In the genomic region with DNA sequence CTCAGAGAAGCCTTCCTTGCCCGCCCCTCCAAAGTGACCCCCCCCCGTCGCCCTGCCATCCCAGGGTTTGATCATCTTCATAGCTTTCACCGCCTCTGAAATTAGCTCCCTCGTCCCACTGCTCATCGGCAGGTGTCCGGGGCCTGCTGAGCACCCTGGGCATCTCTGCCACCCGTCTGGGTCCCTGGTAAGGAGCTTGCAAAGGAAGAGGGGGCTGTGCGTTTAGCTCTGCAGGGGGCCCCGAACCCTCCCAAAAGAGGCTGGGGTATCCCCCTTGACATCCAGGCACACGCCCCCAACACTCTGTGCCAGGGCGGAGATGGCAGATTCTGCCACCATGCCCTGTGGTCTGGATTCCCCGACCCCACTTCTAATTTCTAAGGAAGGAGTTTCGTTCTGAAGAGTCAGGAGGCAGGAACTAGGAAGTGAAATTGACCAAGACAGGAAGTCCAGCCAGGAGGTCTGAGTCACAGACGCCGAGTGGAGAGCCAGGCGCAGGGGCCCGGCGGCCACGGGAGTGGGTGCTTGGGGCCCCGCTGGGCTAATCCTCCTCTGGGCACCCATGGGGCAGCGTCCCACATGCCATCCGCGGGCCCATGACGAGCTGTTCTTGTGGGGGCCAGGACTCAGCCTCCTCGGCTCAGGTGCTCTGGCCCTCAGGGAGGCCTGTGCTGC, we compare ENCODE assay signal across 8 cellular contexts.
DNase-seq lines count a peak whose midpoint lies in the region; ATAC-seq and TF ChIP-seq lines count a peak whose summit lies in the region.

No MANE protein-coding gene starts in this region.

- H3K4me2 ChIP-seq in mesenchymal stem cell (ENCODE audit: low read length, poor library complexity, severe bottlenecking) = peak overlapping the region; percentile 9

- peak overlapping the region; percentile 46 for H2BK5ac ChIP-seq in mesenchymal stem cell (ENCODE audit: low read depth, low read length, poor library complexity, severe bottlenecking)

- peak overlapping the region; percentile 64 for H3K4me3 Mint-ChIP-seq in activated naive CD4-positive, alpha-beta T cell treated with anti-CD3 and anti-CD28 coated beads, Interleukin-2, amount 50 U/mL, for 24 hours
- peak overlapping the region in 1 of 5 experiments; percentile 69 for H3K4me3 Mint-ChIP-seq in brain

- H3K79me1 ChIP-seq in mesenchymal stem cell (replicated peaks; ENCODE audit: low read length, poor library complexity, severe bottlenecking) = peaks cover 2% of the 10 kb centered on the region

- peak overlapping the region; percentile 81 for H2BK120ac ChIP-seq in mesenchymal stem cell (ENCODE audit: low read depth, low read length)

- H3K18ac ChIP-seq in mesenchymal stem cell (ENCODE audit: low read depth in 1 of 2, low read length in 2 of 2) = peak overlapping the region; percentile 82 to 88

- H2AK5ac ChIP-seq in mesenchymal stem cell (ENCODE audit: low read length, severe bottlenecking) = peak overlapping the region; percentile 15

- no peaks in the 10 kb centered on the region for H3K36me3 Mint-ChIP-seq in activated naive CD4-positive, alpha-beta T cell treated with anti-CD3 and anti-CD28 coated beads, Interleukin-2, amount 50 U/mL, for 24 hours
- peaks cover 4% of the 10 kb centered on the region for H3K36me3 Mint-ChIP-seq in brain

- H3K27me3 ChIP-seq in MG63 (no peaks in the 10 kb centered on the region), mesenchymal stem cell (ENCODE audit: control insufficient read depth in 1 of 2, insufficient read depth in 1 of 2, low read length in 2 of 2) (no peaks in the 10 kb centered on the region)

- H3K14ac ChIP-seq in mesenchymal stem cell (ENCODE audit: low read length in 2 of 2) = no peak overlapping the region

- DNase-seq in activated naive CD4-positive, alpha-beta T cell (lab: John Stamatoyannopoulos, UW) = no peak
- DNase-seq in MG63 (peak; percentile 86), mesenchymal stem cell (peak; percentile 94), NCI-H2107 (lab: John Stamatoyannopoulos, UW) (no peak), COR-L47 (lab: John Stamatoyannopoulos, UW) (no peak)

- H3K4ac ChIP-seq in mesenchymal stem cell (ENCODE audit: low read depth in 1 of 2, low read length in 2 of 2) = peak overlapping the region; percentile 73 to 93

- no peak for ATAC-seq in GM21515 (IDR thresholded peaks at IDR 0.05; ENCODE audit: unreplicated experiment)

- H3K36me3 ChIP-seq in MG63 (peaks cover 35% of the 10 kb centered on the region), mesenchymal stem cell (ENCODE audit: control insufficient read depth in 1 of 2, insufficient read depth in 2 of 2, low read depth in 1 of 2, low read length in 2 of 2) (peaks cover 20 to 69% of the 10 kb centered on the region in 2 experiments)

- no peaks in the 10 kb centered on the region for H3K9me3 ChIP-seq in MG63
- no peaks in the 10 kb centered on the region for H3K9me3 ChIP-seq in mesenchymal stem cell (ENCODE audit: control insufficient read depth, low read length)

- H3K4me1 Mint-ChIP-seq in activated naive CD4-positive, alpha-beta T cell treated with anti-CD3 and anti-CD28 coated beads, Interleukin-2, amount 50 U/mL, for 24 hours = peaks cover 28% of the 10 kb centered on the region
- peaks cover 85% of the 10 kb centered on the region for H3K4me1 Mint-ChIP-seq in brain

- H3K4me3 ChIP-seq in MG63 (no peak overlapping the region), mesenchymal stem cell (ENCODE audit: insufficient read depth in 1 of 2, low read depth in 1 of 2, low read length in 2 of 2) (peak overlapping the region in 1 of 2 experiments; percentile 49)

- H2AFZ ChIP-seq in mesenchymal stem cell (ENCODE audit: low read depth, low read length) = no peak overlapping the region

- TF ChIP-seq CTCF in brain (conservative IDR thresholded peaks at IDR 0.05) = no peak

- peak overlapping the region; percentile 86 for H4K91ac ChIP-seq in mesenchymal stem cell (ENCODE audit: low read length)

- WGBS in mesenchymal stem cell = 46% methylated on average over 23 of the region's 26 CpGs

- no peaks in the 10 kb centered on the region for H3K27me3 Mint-ChIP-seq in activated naive CD4-positive, alpha-beta T cell treated with anti-CD3 and anti-CD28 coated beads, Interleukin-2, amount 50 U/mL, for 24 hours
- no peaks in the 10 kb centered on the region for H3K27me3 Mint-ChIP-seq in brain

- H3K27ac Mint-ChIP-seq in activated naive CD4-positive, alpha-beta T cell treated with anti-CD3 and anti-CD28 coated beads, Interleukin-2, amount 50 U/mL, for 24 hours = peak overlapping the region; percentile 55
- peak overlapping the region in 3 of 5 experiments; percentile 27 to 82 (median 55) for H3K27ac Mint-ChIP-seq in brain

- peak overlapping the region; percentile 58 for H3K9ac ChIP-seq in mesenchymal stem cell (ENCODE audit: low read length)

- H3K9me3 Mint-ChIP-seq in activated naive CD4-positive, alpha-beta T cell treated with anti-CD3 and anti-CD28 coated beads, Interleukin-2, amount 50 U/mL, for 24 hours = no peaks in the 10 kb centered on the region
- no peaks in the 10 kb centered on the region for H3K9me3 Mint-ChIP-seq in brain

- H2BK12ac ChIP-seq in mesenchymal stem cell (ENCODE audit: low read length in 2 of 2) = peak overlapping the region in 1 of 2 experiments; percentile 91

- H2BK15ac ChIP-seq in mesenchymal stem cell (ENCODE audit: low read depth, poor library complexity, severe bottlenecking) = peak overlapping the region; percentile 96

- H3K27ac ChIP-seq in mesenchymal stem cell (ENCODE audit: low read length, poor library complexity, severe bottlenecking) = peak overlapping the region; percentile 86

- peak overlapping the region in 1 of 2 experiments; percentile 84 for H3K23ac ChIP-seq in mesenchymal stem cell (ENCODE audit: low read length in 2 of 2)

- peaks cover 74% of the 10 kb centered on the region for H3K4me1 ChIP-seq in mesenchymal stem cell (ENCODE audit: control insufficient read depth, insufficient read depth, low read depth, low read length)

- peak overlapping the region; percentile 92 for H4K8ac ChIP-seq in mesenchymal stem cell (ENCODE audit: low read length)

Comparison
In these comparisons a context has a peak if more than half of its experiments do, and no peak if none do; other contexts are left out.
1. DNase-seq: peak in MG63 (single experiment) and mesenchymal stem cell (single experiment); none in activated naive CD4-positive, alpha-beta T cell (0 of 4), NCI-H2107 (single experiment) and COR-L47 (single experiment).